In genomic region chr12:113397497-113398197, GRCh38 we compare ENCODE assay signal across 24 cellular contexts. TPM values are rescaled to one million over a fixed set of nuclear protein-coding genes. Genes with fewer than 3 reads are reported as not detected.
"Had no signal": no experiment of that assay in that cellular context is flagged by ENCODE, and none has a peak within 500 bp of the region (broad histone marks: within the 10 kb centered on the region; RNA-seq: fewer than 3 reads in every experiment).

No MANE protein-coding gene starts in this region.

- H3K4me2 ChIP-seq: neural progenitor cell, smooth muscle cell had no signal

- H3K36me3 Mint-ChIP-seq: activated CD4-positive, alpha-beta memory T cell treated with anti-CD3 and anti-CD28 coated beads for 36 hours; naive B cell; neural progenitor cell; stimulated activated memory B cell treated with anti-CD40 and anti-IgM and Interleukin-4, amounts not matched to agents 10 μg/mL and 1 μg/mL and 100 μg/mL, for 72 hours had no signal

- H3K4me3 Mint-ChIP-seq: activated B cell treated with CpG ODN at 0.5 μM for 24 hours; activated CD4-positive, alpha-beta memory T cell treated with anti-CD3 and anti-CD28 coated beads for 36 hours; activated T-helper 17 cell treated with anti-CD3 and anti-CD28 coated beads, Interleukin-2, amount 50 U/mL, for 72 hours; central memory CD8-positive, alpha-beta T cell; naive B cell; neural progenitor cell; stimulated activated memory B cell treated with anti-CD40 and anti-IgM and Interleukin-4, amounts not matched to agents 10 μg/mL and 1 μg/mL and 100 μg/mL, for 72 hours had no signal

- H3K4me1 ChIP-seq: gastroesophageal sphincter, heart right ventricle, pancreas, thyroid gland had no signal

- H3K9ac ChIP-seq: neural progenitor cell had no signal

- H3K27me3 Mint-ChIP-seq: activated CD4-positive, alpha-beta memory T cell treated with anti-CD3 and anti-CD28 coated beads for 36 hours; activated T-helper 17 cell treated with anti-CD3 and anti-CD28 coated beads, Interleukin-2, amount 50 U/mL, for 72 hours had no signal

- H3K9me3 ChIP-seq: gastroesophageal sphincter, mucosa of descending colon, pancreas, thyroid gland had no signal

- H3K4me3 ChIP-seq: gastroesophageal sphincter, heart right ventricle, mucosa of descending colon, neural progenitor cell, pancreas, smooth muscle cell, thyroid gland had no signal

- H2AFZ ChIP-seq: neural progenitor cell had no signal

- H3K27me3 ChIP-seq: brain microvascular endothelial cell, neural progenitor cell, pancreas, thyroid gland had no signal

- ATAC-seq: activated T-helper 17 cell treated with anti-CD3 and anti-CD28 coated beads, Interleukin-2, amount 50 U/mL, for 72 hours; gastroesophageal sphincter; left ventricle myocardium superior; pancreas; sciatic nerve; stimulated activated memory B cell treated with anti-CD40 and anti-IgM and Interleukin-4, amounts not matched to agents 10 μg/mL and 1 μg/mL and 100 μg/mL, for 72 hours had no signal

- H3K27ac ChIP-seq: brain microvascular endothelial cell, gastroesophageal sphincter, heart right ventricle, neural progenitor cell, pancreas, thyroid gland had no signal

- H3K4me1 Mint-ChIP-seq: activated B cell treated with CpG ODN at 0.5 μM for 24 hours; activated T-helper 17 cell treated with anti-CD3 and anti-CD28 coated beads, Interleukin-2, amount 50 U/mL, for 72 hours; central memory CD8-positive, alpha-beta T cell had no signal

- DNase-seq: activated B cell treated with CpG ODN at 0.5 μM for 24 hours; activated CD4-positive, alpha-beta memory T cell treated with anti-CD3 and anti-CD28 coated beads for 36 hours; activated CD4-positive, alpha-beta T cell treated with anti-CD3 and anti-CD28 coated beads for 4 hours; activated naive CD4-positive, alpha-beta T cell treated with Interleukin-2 at 50 U/mL for 16 hours; activated T-cell treated with anti-CD3 and anti-CD28 coated beads for 4 hours; brain microvascular endothelial cell; cortex of kidney; effector CD4-positive, alpha-beta T cell; heart right ventricle; left ventricle myocardium superior; mesenchymal stem cell; mucosa of descending colon; naive B cell; stimulated activated CD4-positive, alpha-beta T cell treated with anti-CD3 and anti-CD28 coated beads, Interleukin-4, amount 100 ng/mL, for 24 hours; thyroid gland had no signal

- H3K9me3 Mint-ChIP-seq: activated B cell treated with CpG ODN at 0.5 μM for 24 hours; activated CD4-positive, alpha-beta memory T cell treated with anti-CD3 and anti-CD28 coated beads for 36 hours; activated T-helper 17 cell treated with anti-CD3 and anti-CD28 coated beads, Interleukin-2, amount 50 U/mL, for 72 hours; central memory CD8-positive, alpha-beta T cell; neural progenitor cell had no signal

- H3K36me3 ChIP-seq: brain microvascular endothelial cell, gastroesophageal sphincter, heart right ventricle, neural progenitor cell, pancreas, thyroid gland had no signal

- H3K27ac Mint-ChIP-seq: activated B cell treated with CpG ODN at 0.5 μM for 24 hours; activated CD4-positive, alpha-beta memory T cell treated with anti-CD3 and anti-CD28 coated beads for 36 hours; activated T-helper 17 cell treated with anti-CD3 and anti-CD28 coated beads, Interleukin-2, amount 50 U/mL, for 72 hours; neural progenitor cell; stimulated activated memory B cell treated with anti-CD40 and anti-IgM and Interleukin-4, amounts not matched to agents 10 μg/mL and 1 μg/mL and 100 μg/mL, for 72 hours had no signal

RNA-seq across cellular contexts. Expression of gene SDS, which starts 6.0 kb away (rescaled TPM):
- total RNA-seq: activated B cell treated with CpG ODN at 0.5 μM for 24 hours; activated CD4-positive, alpha-beta memory T cell treated with anti-CD3 and anti-CD28 coated beads for 36 hours; activated T-helper 17 cell treated with anti-CD3 and anti-CD28 coated beads, Interleukin-2, amount 50 U/mL, for 72 hours; kidney epithelial cell; left ventricle myocardium superior; smooth muscle cell had no signal
- polyA plus RNA-seq: smooth muscle cell had no signal

RNA-seq across cellular contexts. Expression of gene SDSL, which starts 24.5 kb away (rescaled TPM):
- total RNA-seq: activated CD4-positive, alpha-beta memory T cell treated with anti-CD3 and anti-CD28 coated beads for 36 hours had no signal
